ENCODE assay signal across 28 cellular contexts in the genomic region with DNA sequence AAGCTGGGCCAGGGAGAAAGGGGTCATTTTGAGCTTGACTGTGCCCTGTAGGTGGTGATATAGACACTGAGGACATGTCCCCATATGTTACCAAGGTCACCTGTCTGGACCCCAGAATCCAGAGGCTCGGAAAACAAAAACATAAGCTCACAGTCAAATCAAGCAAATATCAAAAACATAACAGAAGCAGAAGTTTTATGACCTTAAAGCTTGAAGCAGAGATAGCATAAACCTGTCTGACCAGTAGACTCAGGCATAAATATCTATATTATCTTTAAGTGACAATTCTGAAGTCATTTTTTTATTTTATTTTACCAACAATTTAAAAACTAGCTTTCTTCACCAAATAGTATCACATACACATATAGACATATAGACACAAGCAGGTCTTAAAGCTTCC.
"Had no signal": no experiment of that assay in that cellular context is flagged by ENCODE, and none has a peak within 500 bp of the region (broad histone marks: within the 10 kb centered on the region; RNA-seq: fewer than 3 reads in every experiment).

No MANE protein-coding gene starts in this region.

- H3K27me3 ChIP-seq: neural progenitor cell, ovary, spleen, suprapubic skin, testis, transverse colon, upper lobe of right lung, uterus had no signal

- ATAC-seq: natural killer cell; psoas muscle; right cardiac atrium; sciatic nerve; stimulated activated memory B cell treated with anti-CD40 and anti-IgM and Interleukin-4, amounts not matched to agents 10 μg/mL and 1 μg/mL and 100 μg/mL, for 72 hours; stimulated activated naive CD8-positive, alpha-beta T cell treated with anti-CD3 and anti-CD28 coated beads, Interleukin-15, amount 100 ng/mL, for 72 hours; stimulated activated naive CD8-positive, alpha-beta T cell treated with anti-CD3 and anti-CD28 coated beads, Interleukin-15, Interleukin-2, amounts not matched to agents 100 U/mL and 50 U/mL, for 24 hours; upper lobe of right lung had no signal

- H3K4me3 ChIP-seq: neural progenitor cell, ovary, psoas muscle, skin epidermis, smooth muscle cell, spleen, suprapubic skin, testis, tibial artery, transverse colon, upper lobe of right lung, uterus had no signal

- H3K4me2 ChIP-seq: neural progenitor cell, smooth muscle cell had no signal

- H3K9ac ChIP-seq: neural progenitor cell, parathyroid adenoma had no signal

- H3K79me2 ChIP-seq: parathyroid adenoma had no signal

- H3K4me1 ChIP-seq: neural progenitor cell, parathyroid adenoma, psoas muscle, spleen, suprapubic skin, transverse colon, upper lobe of right lung, uterus had no signal

- H3K9me3 ChIP-seq: ovary, psoas muscle, suprapubic skin, testis, upper lobe of right lung, uterus had no signal

- H2AFZ ChIP-seq: neural progenitor cell, parathyroid adenoma had no signal

- DNase-seq: natural killer cell; occipital lobe; ovary; posterior cingulate gyrus; psoas muscle; right cardiac atrium; spleen; stimulated activated CD4-positive, alpha-beta T cell treated with anti-CD3 and anti-CD28 coated beads, Interleukin-12 subunit alpha, Interleukin-12 subunit beta, amount 100 ng/mL, for 4 hours; stimulated activated CD4-positive, alpha-beta T cell treated with anti-CD3 and anti-CD28 coated beads, Interleukin-1b, Interleukin-23, amount 100 ng/mL, for 48 hours; stimulated activated CD4-positive, alpha-beta T cell treated with anti-CD3 and anti-CD28 coated beads, Interleukin-4, amount 100 ng/mL, for 1 hour; stimulated activated CD4-positive, alpha-beta T cell treated with anti-CD3 and anti-CD28 coated beads, Interleukin-4, amount 100 ng/mL, for 4 hours; stimulated activated CD8-positive, alpha-beta memory T cell treated with anti-CD3 and anti-CD28 coated beads, Interleukin-4, amount 100 ng/mL, for 48 hours; stimulated activated naive CD4-positive, alpha-beta T cell; stimulated activated naive CD8-positive, alpha-beta T cell treated with anti-CD3 and anti-CD28 coated beads, Interleukin-15, amount 100 ng/mL, for 72 hours; stimulated activated naive CD8-positive, alpha-beta T cell treated with anti-CD3 and anti-CD28 coated beads, Interleukin-15, Interleukin-2, amounts not matched to agents 100 U/mL and 50 U/mL, for 24 hours; substantia nigra; testis; tibial artery; transverse colon; upper lobe of right lung; uterus had no signal

- H3K27ac ChIP-seq: neural progenitor cell, ovary, parathyroid adenoma, psoas muscle, skin epidermis, spleen, suprapubic skin, testis, tibial artery, transverse colon, upper lobe of right lung, uterus had no signal

- H3K36me3 ChIP-seq: neural progenitor cell, ovary, spleen, suprapubic skin, tibial artery, transverse colon, upper lobe of right lung, uterus had no signal
